In genomic region chr5:138469540-138470321, GRCh38 we compare ENCODE assay signal across 12 cellular contexts. TPM values are rescaled to one million over a fixed set of nuclear protein-coding genes. Genes with fewer than 3 reads are reported as not detected.
DNase-seq lines count a peak whose midpoint lies in the region; ATAC-seq and TF ChIP-seq lines count a peak whose summit lies in the region.
"Had no signal": no experiment of that assay in that cellular context is flagged by ENCODE, and none has a peak within 500 bp of the region (broad histone marks: within the 10 kb centered on the region; RNA-seq: fewer than 3 reads in every experiment).

No MANE protein-coding gene starts in this region.

- no peaks in the 10 kb centered on the region for H3K9me3 ChIP-seq in thoracic aorta

- peak overlapping the region in 1 of 2 donors; percentile 14 for H3K4me3 Mint-ChIP-seq in activated T-cell treated with anti-CD3 and anti-CD28 coated beads, Interleukin-2, amount 50 U/mL, for 72 hours
- no peak overlapping the region for H3K4me3 Mint-ChIP-seq in activated T-cell treated with anti-CD3 and anti-CD28 coated beads, Interleukin-2, amount 50 U/mL, for 4 hours
- no peak overlapping the region for H3K4me3 Mint-ChIP-seq in immature natural killer cell
- H3K4me3 Mint-ChIP-seq: T-cell had no signal

- peak overlapping the region; percentile 14 for H3K4me3 ChIP-seq in thoracic aorta

- peaks cover 14 to 20% of the 10 kb centered on the region in 2 donors for H3K36me3 Mint-ChIP-seq in activated T-cell treated with anti-CD3 and anti-CD28 coated beads, Interleukin-2, amount 50 U/mL, for 72 hours (ENCODE audit: insufficient read depth in 2 of 2)
- peaks cover 21% of the 10 kb centered on the region for H3K36me3 Mint-ChIP-seq in activated T-cell treated with anti-CD3 and anti-CD28 coated beads, Interleukin-2, amount 50 U/mL, for 4 hours (ENCODE audit: insufficient read depth)
- peaks cover 0 to 8% (median 4%) of the 10 kb centered on the region in 3 donors for H3K36me3 Mint-ChIP-seq in immature natural killer cell

- H3K27ac ChIP-seq in thoracic aorta, result peak overlapping the region in 1 of 2 donors; percentile 23

- DNase-seq in activated T-cell treated with anti-CD3 and anti-CD28 coated beads for 1 hour (ENCODE audit: low read depth), result peak; percentile 79
- DNase-seq in activated T-cell treated with anti-CD3 and anti-CD28 coated beads, Interleukin-2, amount 50 U/mL, for 72 hours, result no peak
- peak; percentile 39 for DNase-seq in activated T-cell treated with anti-CD3 and anti-CD28 coated beads, Interleukin-2, amount 50 U/mL, for 4 hours
- peak; percentile 65 for DNase-seq in iris pigment epithelial cell (ENCODE audit: low read depth)
- DNase-seq in thoracic aorta (ENCODE audit: low spot score), result no peak
- no peak for DNase-seq in stimulated activated CD4-positive, alpha-beta T cell treated with anti-CD3 and anti-CD28 coated beads, Interleukin-4, amount 100 ng/mL, for 24 hours
- DNase-seq in NCI-H524 treated with DMSO at 0.1 percent for 48 hours (lab: John Stamatoyannopoulos, UW), result no peak
- DNase-seq in immature natural killer cell, result no peak
- DNase-seq: CD4-positive, CD25-positive, alpha-beta regulatory T cell; cerebellar nuclear complex; midbrain; T-cell had no signal

- no peak for ATAC-seq in activated T-cell treated with anti-CD3 and anti-CD28 coated beads, Interleukin-2, amount 50 U/mL, for 72 hours (replicated peaks in 1 of 2)
- no peak for ATAC-seq in activated T-cell treated with anti-CD3 and anti-CD28 coated beads, Interleukin-2, amount 50 U/mL, for 4 hours
- ATAC-seq in thoracic aorta (ENCODE audit: insufficient number of reproducible peaks, low FRiP score, low read depth), result peak; percentile 20
- ATAC-seq: T-cell had no signal

- TF ChIP-seq CTCF in thoracic aorta (IDR thresholded peaks at IDR 0.05), result no peak

- no peaks in the 10 kb centered on the region for H3K27me3 Mint-ChIP-seq in activated T-cell treated with anti-CD3 and anti-CD28 coated beads, Interleukin-2, amount 50 U/mL, for 72 hours (ENCODE audit: low read depth)
- H3K27me3 Mint-ChIP-seq in activated T-cell treated with anti-CD3 and anti-CD28 coated beads, Interleukin-2, amount 50 U/mL, for 4 hours (ENCODE audit: low read depth), result no peaks in the 10 kb centered on the region
- H3K27me3 Mint-ChIP-seq in immature natural killer cell (ENCODE audit: low read depth in 3 of 3), result peaks cover 0 to 11% (median 6%) of the 10 kb centered on the region in 3 donors
- H3K27me3 Mint-ChIP-seq: T-cell had no signal

- peaks cover 8 to 29% of the 10 kb centered on the region in 2 donors for H3K4me1 ChIP-seq in thoracic aorta (ENCODE audit: control insufficient read depth in 1 of 2, low read depth in 2 of 2)

- no peak overlapping the region for H3K27ac Mint-ChIP-seq in activated T-cell treated with anti-CD3 and anti-CD28 coated beads, Interleukin-2, amount 50 U/mL, for 72 hours
- H3K27ac Mint-ChIP-seq in immature natural killer cell, result peak overlapping the region in 1 of 6 donors; percentile 60
- H3K27ac Mint-ChIP-seq: T-cell had no signal

- no peaks in the 10 kb centered on the region for H3K9me3 Mint-ChIP-seq in activated T-cell treated with anti-CD3 and anti-CD28 coated beads, Interleukin-2, amount 50 U/mL, for 72 hours
- H3K9me3 Mint-ChIP-seq in activated T-cell treated with anti-CD3 and anti-CD28 coated beads, Interleukin-2, amount 50 U/mL, for 4 hours, result no peaks in the 10 kb centered on the region
- H3K9me3 Mint-ChIP-seq in immature natural killer cell, result no peaks in the 10 kb centered on the region
- H3K9me3 Mint-ChIP-seq: T-cell had no signal

- H3K27me3 ChIP-seq in thoracic aorta (replicated peaks; ENCODE audit: insufficient read depth), result no peaks in the 10 kb centered on the region

- peaks cover 8% of the 10 kb centered on the region for H3K36me3 ChIP-seq in thoracic aorta

- H3K4me1 Mint-ChIP-seq in activated T-cell treated with anti-CD3 and anti-CD28 coated beads, Interleukin-2, amount 50 U/mL, for 72 hours (ENCODE audit: low read depth), result peaks cover 25% of the 10 kb centered on the region
- peaks cover 23% of the 10 kb centered on the region for H3K4me1 Mint-ChIP-seq in activated T-cell treated with anti-CD3 and anti-CD28 coated beads, Interleukin-2, amount 50 U/mL, for 4 hours (ENCODE audit: low read depth)
- peaks cover 11 to 13% of the 10 kb centered on the region in 2 donors for H3K4me1 Mint-ChIP-seq in immature natural killer cell

RNA-seq across cellular contexts. Expression of gene EGR1, which starts 4.5 kb away (rescaled TPM):
- 100 to 1,000 TPM in 1 of 2 donors, 10 to 100 TPM in 1; 94.3 to 105 TPM for total RNA-seq in activated T-cell treated with anti-CD3 and anti-CD28 coated beads, Interleukin-2, amount 50 U/mL, for 72 hours
- 10 to 100 TPM; 18.9 to 26.4 (median 20.0) TPM for total RNA-seq in activated T-cell treated with anti-CD3 and anti-CD28 coated beads, Interleukin-2, amount 50 U/mL, for 4 hours
- total RNA-seq in thoracic aorta, result 100 to 1,000 TPM in 1 of 2 donors, 10 to 100 TPM in 1; 98.3 to 340 TPM
- under 1 TPM in 2 of 3 donors, not detected in 1; 0.52 to 0.99 TPM for polyA plus RNA-seq in immature natural killer cell

RNA-seq across cellular contexts. Expression of gene REEP2, which starts 30.9 kb away (rescaled TPM):
- 10 to 100 TPM in 1 of 2 donors, 1 to 10 TPM in 1; 6.6 to 11.5 TPM for total RNA-seq in activated T-cell treated with anti-CD3 and anti-CD28 coated beads, Interleukin-2, amount 50 U/mL, for 72 hours
- total RNA-seq in activated T-cell treated with anti-CD3 and anti-CD28 coated beads, Interleukin-2, amount 50 U/mL, for 4 hours, result 1 to 10 TPM; 1.3 to 1.8 (median 1.7) TPM
- 10 to 100 TPM in 1 of 2 donors, 1 to 10 TPM in 1; 8.9 to 11.5 TPM for total RNA-seq in thoracic aorta
- under 1 TPM in 2 of 3 donors, not detected in 1; 0.11 to 0.48 TPM for polyA plus RNA-seq in immature natural killer cell
- total RNA-seq: CD4-positive, CD25-positive, alpha-beta regulatory T cell had no signal

Comparison
In these comparisons a context has a peak if more than half of its experiments do, and no peak if none do; other contexts are left out.
1. DNase-seq: peak in activated T-cell treated with anti-CD3 and anti-CD28 coated beads for 1 hour (single experiment), activated T-cell treated with anti-CD3 and anti-CD28 coated beads, Interleukin-2, amount 50 U/mL, for 4 hours (single experiment) and iris pigment epithelial cell (single experiment); none in activated T-cell treated with anti-CD3 and anti-CD28 coated beads, Interleukin-2, amount 50 U/mL, for 72 hours (0 of 2), thoracic aorta (single experiment), stimulated activated CD4-positive, alpha-beta T cell treated with anti-CD3 and anti-CD28 coated beads, Interleukin-4, amount 100 ng/mL, for 24 hours (single experiment), NCI-H524 treated with DMSO at 0.1 percent for 48 hours (single experiment) and immature natural killer cell (0 of 3).